1 cellular context compared by ENCODE assay signal in the genomic region with DNA sequence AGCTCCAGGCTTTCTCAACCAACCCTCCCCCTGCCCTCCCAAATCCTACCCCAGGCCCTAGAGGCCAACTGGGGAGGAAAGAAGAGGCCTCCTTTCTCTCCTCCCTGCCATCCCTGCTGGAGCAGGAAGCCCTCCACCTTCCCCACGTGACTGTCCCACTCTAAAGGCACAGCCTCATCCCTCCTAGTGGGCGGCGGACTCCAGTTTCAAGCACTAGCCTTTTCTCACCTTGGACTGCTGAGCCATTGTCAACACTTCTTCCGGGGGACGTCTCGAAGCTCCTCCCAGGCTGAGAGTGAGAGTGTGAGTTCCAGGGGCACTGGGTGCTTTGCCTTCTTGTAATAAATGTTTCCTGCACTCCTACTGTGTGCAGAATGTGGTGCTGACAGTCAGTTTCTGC.
TF ChIP-seq lines count a peak whose summit lies in the region.

No MANE protein-coding gene starts in this region.

TF ChIP-seq in H1, 55 proteins besides CTCF, POLR2A, EP300 and RAD21:
- TF ChIP-seq E2F6 (IDR thresholded peaks at IDR 0.05) (peak; percentile 61), KDM4A (IDR thresholded peaks at IDR 0.05; ENCODE audit: low read depth, low read length, severe bottlenecking) (no peak), GABPA (IDR thresholded peaks at IDR 0.05; ENCODE audit: borderline replicate concordance, insufficient read depth, low read length) (no peak), SIRT6 (IDR thresholded peaks at IDR 0.05; ENCODE audit: low read length) (no peak), POLR2AphosphoS5 (IDR thresholded peaks at IDR 0.05; ENCODE audit: low read depth, low read length) (no peak)
- TF ChIP-seq, protein P1, sequence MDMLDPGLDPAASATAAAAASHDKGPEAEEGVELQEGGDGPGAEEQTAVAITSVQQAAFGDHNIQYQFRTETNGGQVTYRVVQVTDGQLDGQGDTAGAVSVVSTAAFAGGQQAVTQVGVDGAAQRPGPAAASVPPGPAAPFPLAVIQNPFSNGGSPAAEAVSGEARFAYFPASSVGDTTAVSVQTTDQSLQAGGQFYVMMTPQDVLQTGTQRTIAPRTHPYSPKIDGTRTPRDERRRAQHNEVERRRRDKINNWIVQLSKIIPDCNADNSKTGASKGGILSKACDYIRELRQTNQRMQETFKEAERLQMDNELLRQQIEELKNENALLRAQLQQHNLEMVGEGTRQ (IDR thresholded peaks at IDR 0.05; ENCODE audit: low read length), result peak; percentile 62
- TF ChIP-seq, protein P2, sequence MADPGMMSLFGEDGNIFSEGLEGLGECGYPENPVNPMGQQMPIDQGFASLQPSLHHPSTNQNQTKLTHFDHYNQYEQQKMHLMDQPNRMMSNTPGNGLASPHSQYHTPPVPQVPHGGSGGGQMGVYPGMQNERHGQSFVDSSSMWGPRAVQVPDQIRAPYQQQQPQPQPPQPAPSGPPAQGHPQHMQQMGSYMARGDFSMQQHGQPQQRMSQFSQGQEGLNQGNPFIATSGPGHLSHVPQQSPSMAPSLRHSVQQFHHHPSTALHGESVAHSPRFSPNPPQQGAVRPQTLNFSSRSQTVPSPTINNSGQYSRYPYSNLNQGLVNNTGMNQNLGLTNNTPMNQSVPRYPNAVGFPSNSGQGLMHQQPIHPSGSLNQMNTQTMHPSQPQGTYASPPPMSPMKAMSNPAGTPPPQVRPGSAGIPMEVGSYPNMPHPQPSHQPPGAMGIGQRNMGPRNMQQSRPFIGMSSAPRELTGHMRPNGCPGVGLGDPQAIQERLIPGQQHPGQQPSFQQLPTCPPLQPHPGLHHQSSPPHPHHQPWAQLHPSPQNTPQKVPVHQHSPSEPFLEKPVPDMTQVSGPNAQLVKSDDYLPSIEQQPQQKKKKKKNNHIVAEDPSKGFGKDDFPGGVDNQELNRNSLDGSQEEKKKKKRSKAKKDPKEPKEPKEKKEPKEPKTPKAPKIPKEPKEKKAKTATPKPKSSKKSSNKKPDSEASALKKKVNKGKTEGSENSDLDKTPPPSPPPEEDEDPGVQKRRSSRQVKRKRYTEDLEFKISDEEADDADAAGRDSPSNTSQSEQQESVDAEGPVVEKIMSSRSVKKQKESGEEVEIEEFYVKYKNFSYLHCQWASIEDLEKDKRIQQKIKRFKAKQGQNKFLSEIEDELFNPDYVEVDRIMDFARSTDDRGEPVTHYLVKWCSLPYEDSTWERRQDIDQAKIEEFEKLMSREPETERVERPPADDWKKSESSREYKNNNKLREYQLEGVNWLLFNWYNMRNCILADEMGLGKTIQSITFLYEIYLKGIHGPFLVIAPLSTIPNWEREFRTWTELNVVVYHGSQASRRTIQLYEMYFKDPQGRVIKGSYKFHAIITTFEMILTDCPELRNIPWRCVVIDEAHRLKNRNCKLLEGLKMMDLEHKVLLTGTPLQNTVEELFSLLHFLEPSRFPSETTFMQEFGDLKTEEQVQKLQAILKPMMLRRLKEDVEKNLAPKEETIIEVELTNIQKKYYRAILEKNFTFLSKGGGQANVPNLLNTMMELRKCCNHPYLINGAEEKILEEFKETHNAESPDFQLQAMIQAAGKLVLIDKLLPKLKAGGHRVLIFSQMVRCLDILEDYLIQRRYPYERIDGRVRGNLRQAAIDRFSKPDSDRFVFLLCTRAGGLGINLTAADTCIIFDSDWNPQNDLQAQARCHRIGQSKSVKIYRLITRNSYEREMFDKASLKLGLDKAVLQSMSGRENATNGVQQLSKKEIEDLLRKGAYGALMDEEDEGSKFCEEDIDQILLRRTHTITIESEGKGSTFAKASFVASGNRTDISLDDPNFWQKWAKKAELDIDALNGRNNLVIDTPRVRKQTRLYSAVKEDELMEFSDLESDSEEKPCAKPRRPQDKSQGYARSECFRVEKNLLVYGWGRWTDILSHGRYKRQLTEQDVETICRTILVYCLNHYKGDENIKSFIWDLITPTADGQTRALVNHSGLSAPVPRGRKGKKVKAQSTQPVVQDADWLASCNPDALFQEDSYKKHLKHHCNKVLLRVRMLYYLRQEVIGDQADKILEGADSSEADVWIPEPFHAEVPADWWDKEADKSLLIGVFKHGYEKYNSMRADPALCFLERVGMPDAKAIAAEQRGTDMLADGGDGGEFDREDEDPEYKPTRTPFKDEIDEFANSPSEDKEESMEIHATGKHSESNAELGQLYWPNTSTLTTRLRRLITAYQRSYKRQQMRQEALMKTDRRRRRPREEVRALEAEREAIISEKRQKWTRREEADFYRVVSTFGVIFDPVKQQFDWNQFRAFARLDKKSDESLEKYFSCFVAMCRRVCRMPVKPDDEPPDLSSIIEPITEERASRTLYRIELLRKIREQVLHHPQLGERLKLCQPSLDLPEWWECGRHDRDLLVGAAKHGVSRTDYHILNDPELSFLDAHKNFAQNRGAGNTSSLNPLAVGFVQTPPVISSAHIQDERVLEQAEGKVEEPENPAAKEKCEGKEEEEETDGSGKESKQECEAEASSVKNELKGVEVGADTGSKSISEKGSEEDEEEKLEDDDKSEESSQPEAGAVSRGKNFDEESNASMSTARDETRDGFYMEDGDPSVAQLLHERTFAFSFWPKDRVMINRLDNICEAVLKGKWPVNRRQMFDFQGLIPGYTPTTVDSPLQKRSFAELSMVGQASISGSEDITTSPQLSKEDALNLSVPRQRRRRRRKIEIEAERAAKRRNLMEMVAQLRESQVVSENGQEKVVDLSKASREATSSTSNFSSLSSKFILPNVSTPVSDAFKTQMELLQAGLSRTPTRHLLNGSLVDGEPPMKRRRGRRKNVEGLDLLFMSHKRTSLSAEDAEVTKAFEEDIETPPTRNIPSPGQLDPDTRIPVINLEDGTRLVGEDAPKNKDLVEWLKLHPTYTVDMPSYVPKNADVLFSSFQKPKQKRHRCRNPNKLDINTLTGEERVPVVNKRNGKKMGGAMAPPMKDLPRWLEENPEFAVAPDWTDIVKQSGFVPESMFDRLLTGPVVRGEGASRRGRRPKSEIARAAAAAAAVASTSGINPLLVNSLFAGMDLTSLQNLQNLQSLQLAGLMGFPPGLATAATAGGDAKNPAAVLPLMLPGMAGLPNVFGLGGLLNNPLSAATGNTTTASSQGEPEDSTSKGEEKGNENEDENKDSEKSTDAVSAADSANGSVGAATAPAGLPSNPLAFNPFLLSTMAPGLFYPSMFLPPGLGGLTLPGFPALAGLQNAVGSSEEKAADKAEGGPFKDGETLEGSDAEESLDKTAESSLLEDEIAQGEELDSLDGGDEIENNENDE (IDR thresholded peaks at IDR 0.05; ENCODE audit: insufficient replicate concordance, low read length), result no peak
- TF ChIP-seq, protein P3, sequence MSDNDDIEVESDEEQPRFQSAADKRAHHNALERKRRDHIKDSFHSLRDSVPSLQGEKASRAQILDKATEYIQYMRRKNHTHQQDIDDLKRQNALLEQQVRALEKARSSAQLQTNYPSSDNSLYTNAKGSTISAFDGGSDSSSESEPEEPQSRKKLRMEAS (IDR thresholded peaks at IDR 0.05), result peak; percentile 56
